In genomic region chr4:183984561-183984960, GRCh38 we compare ENCODE assay signal across 23 cellular contexts.
DNase-seq lines count a peak whose midpoint lies in the region; TF ChIP-seq lines count a peak whose summit lies in the region.
"Had no signal": no experiment of that assay in that cellular context is flagged by ENCODE, and none has a peak within 500 bp of the region (broad histone marks: within the 10 kb centered on the region; RNA-seq: fewer than 3 reads in every experiment).

No MANE protein-coding gene starts in this region.

- no peaks in the 10 kb centered on the region for H3K27me3 ChIP-seq in right atrium auricular region
- H3K27me3 ChIP-seq: BLaER1 treated with 17β-estradiol and CSF1 and Interleukin-3, amounts not matched to agents 10 nM and 100 nM; SJCRH30 had no signal

- H3K9me3 Mint-ChIP-seq in brain: peaks cover 0 to 4% (median 2%) of the 10 kb centered on the region in 5 experiments
- peaks cover 3% of the 10 kb centered on the region for H3K9me3 Mint-ChIP-seq in glutamatergic neuron (ENCODE audit: unreplicated experiment)
- H3K9me3 Mint-ChIP-seq: CD8-positive, alpha-beta T cell had no signal

- H3K27ac Mint-ChIP-seq in brain (peak overlapping the region in 3 of 5 experiments; percentile 1 to 90 (median 57)), glutamatergic neuron (ENCODE audit: unreplicated experiment) (peak overlapping the region; percentile 23)
- H3K27ac Mint-ChIP-seq: CD8-positive, alpha-beta T cell had no signal

- H3K9me3 ChIP-seq in right atrium auricular region: no peaks in the 10 kb centered on the region
- H3K9me3 ChIP-seq: BLaER1 treated with 17β-estradiol and CSF1 and Interleukin-3, amounts not matched to agents 10 nM and 100 nM; SJCRH30 had no signal

- TF ChIP-seq CTCF in brain (conservative IDR thresholded peaks at IDR 0.05) (no peak), glutamatergic neuron (IDR thresholded peaks at IDR 0.05; ENCODE audit: partially characterized antibody, unreplicated experiment) (no peak), right atrium auricular region (IDR thresholded peaks at IDR 0.05) (no peak)

- peak overlapping the region in 1 of 5 experiments; percentile 63 for H3K4me3 Mint-ChIP-seq in brain
- no peak overlapping the region for H3K4me3 Mint-ChIP-seq in glutamatergic neuron (ENCODE audit: unreplicated experiment)
- H3K4me3 Mint-ChIP-seq: CD8-positive, alpha-beta T cell had no signal

- H3K36me3 Mint-ChIP-seq in brain (peaks cover 25% of the 10 kb centered on the region), glutamatergic neuron (ENCODE audit: unreplicated experiment) (no peaks in the 10 kb centered on the region)
- H3K36me3 Mint-ChIP-seq: CD8-positive, alpha-beta T cell had no signal

- DNase-seq in glutamatergic neuron (no peak), right atrium auricular region (ENCODE audit: low spot score) (peak; percentile 73), substantia nigra (lab: John Stamatoyannopoulos, UW) (peak in 15 of 49 donors; percentile 7 to 60 (median 25)), 8988T (no peak), NCI-H146 treated with DMSO at 0.1 percent for 48 hours (lab: John Stamatoyannopoulos, UW; ENCODE audit: unreplicated experiment) (no peak), AG08395 (ENCODE audit: low spot score) (no peak)
- no peak for DNase-seq in stimulated activated CD4-positive, alpha-beta T cell treated with anti-CD3 and anti-CD28 coated beads, Interleukin-1b, Interleukin-23, amount 100 ng/mL, for 48 hours
- DNase-seq: Calu3; CD8-positive, alpha-beta T cell; DMS153; GDM1; H7; IMR-90; NCI-H1105; NCI-H1694; NCI-H2081; NCI-H2171; NCI-H524 treated with DMSO at 0.1 percent for 48 hours; NCI-H82; SJCRH30 had no signal

- peaks cover 23% of the 10 kb centered on the region for H3K4me1 Mint-ChIP-seq in brain
- peaks cover 12% of the 10 kb centered on the region for H3K4me1 Mint-ChIP-seq in glutamatergic neuron (ENCODE audit: low read depth, unreplicated experiment)

- peaks cover 0 to 29% of the 10 kb centered on the region in 2 donors for H3K4me1 ChIP-seq in right atrium auricular region

- H3K27me3 Mint-ChIP-seq in brain (no peaks in the 10 kb centered on the region), glutamatergic neuron (ENCODE audit: unreplicated experiment) (no peaks in the 10 kb centered on the region)

- no peaks in the 10 kb centered on the region for H3K36me3 ChIP-seq in right atrium auricular region
- H3K36me3 ChIP-seq: BLaER1 treated with 17β-estradiol and CSF1 and Interleukin-3, amounts not matched to agents 10 nM and 100 nM; SJCRH30 had no signal

- H3K27ac ChIP-seq in right atrium auricular region: peak overlapping the region; percentile 76 to 86
- peak overlapping the region; percentile 27 for H3K27ac ChIP-seq in substantia nigra (ENCODE audit: low read depth, low read length, poor library complexity, severe bottlenecking)
- H3K27ac ChIP-seq: BLaER1 treated with 17β-estradiol and CSF1 and Interleukin-3, amounts not matched to agents 10 nM and 100 nM; KMS-11; SJCRH30 had no signal

- H3K4me3 ChIP-seq in right atrium auricular region: no peak overlapping the region
- H3K4me3 ChIP-seq: BLaER1 treated with 17β-estradiol and CSF1 and Interleukin-3, amounts not matched to agents 10 nM and 100 nM; SJCRH30 had no signal
